In the genomic region with DNA sequence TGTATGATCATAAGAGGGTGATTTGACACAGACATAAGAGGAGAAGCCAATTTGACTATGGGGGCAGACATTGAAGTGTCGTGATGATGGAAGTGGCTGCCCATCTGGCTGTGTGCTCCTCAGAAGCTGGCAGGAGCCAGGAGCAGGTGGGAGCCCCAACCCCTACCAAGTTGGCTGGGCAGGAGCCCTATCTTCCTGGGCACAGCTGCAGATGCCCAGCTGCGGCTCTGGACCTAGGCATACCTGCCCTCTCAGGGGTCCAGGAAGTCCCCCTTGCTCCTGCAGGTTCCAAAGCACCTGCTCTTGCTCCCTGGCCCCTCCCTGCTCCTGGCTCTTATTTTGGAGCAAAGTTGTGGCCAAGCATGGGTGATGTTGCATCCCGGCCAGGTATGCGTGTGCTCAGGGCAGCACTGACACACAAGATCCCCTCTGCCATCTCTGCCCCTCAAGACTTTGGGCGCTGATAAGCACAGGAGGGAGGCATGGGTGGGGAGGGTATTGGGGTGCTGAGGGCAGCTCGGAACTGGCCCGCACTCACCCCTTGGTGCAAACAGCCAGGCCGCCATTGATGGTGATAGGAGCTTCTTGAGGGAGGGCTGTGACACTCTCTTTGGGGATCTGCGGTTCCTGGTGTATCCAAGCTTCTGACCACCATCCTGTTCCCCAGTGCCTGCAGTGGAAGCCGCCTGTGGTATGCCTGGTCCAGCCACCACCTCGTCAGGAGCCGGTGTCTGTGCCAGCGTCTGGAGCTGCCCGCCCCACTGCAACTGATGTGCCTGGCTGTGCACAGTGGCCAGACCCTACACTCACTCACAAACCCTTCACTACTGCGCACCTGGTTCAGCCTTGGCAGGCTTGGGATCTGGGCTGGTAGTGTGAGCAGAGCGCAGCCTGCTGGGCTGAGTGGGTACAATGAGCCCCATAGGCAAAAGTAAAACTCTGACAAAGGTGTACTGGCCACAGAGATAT, we compare ENCODE assay signal across 17 cellular contexts.
"Had no signal": no experiment of that assay in that cellular context is flagged by ENCODE, and none has a peak within 500 bp of the region (broad histone marks: within the 10 kb centered on the region; RNA-seq: fewer than 3 reads in every experiment).

No MANE protein-coding gene starts in this region.

- ATAC-seq: activated CD4-positive, alpha-beta T cell treated with anti-CD3 and anti-CD28 coated beads for 36 hours; activated CD8-positive, alpha-beta T cell treated with anti-CD3 and anti-CD28 coated beads for 36 hours; activated naive CD8-positive, alpha-beta T cell treated with anti-CD3 and anti-CD28 coated beads, Interleukin-2, amount 50 U/mL, for 24 hours; left lobe of liver; psoas muscle had no signal

- H3K4me1 ChIP-seq: heart left ventricle, psoas muscle, thyroid gland, vagina had no signal

- H3K27ac ChIP-seq: heart left ventricle, psoas muscle, thyroid gland, vagina, VCaP had no signal

- H3K4me3 ChIP-seq: heart left ventricle, psoas muscle, thyroid gland, vagina had no signal

- H3K36me3 ChIP-seq: heart left ventricle, thyroid gland, vagina had no signal

- DNase-seq: activated CD4-positive, alpha-beta T cell treated with anti-CD3 and anti-CD28 coated beads for 36 hours; activated CD8-positive, alpha-beta memory T cell treated with anti-CD3 and anti-CD28 coated beads, Interleukin-2, amount 50 U/mL, for 48 hours; activated CD8-positive, alpha-beta T cell treated with anti-CD3 and anti-CD28 coated beads for 36 hours; activated naive CD4-positive, alpha-beta T cell; activated naive CD8-positive, alpha-beta T cell treated with anti-CD3 and anti-CD28 coated beads, Interleukin-2, amount 50 U/mL, for 24 hours; effector CD4-positive, alpha-beta T cell; foreskin melanocyte; heart left ventricle; psoas muscle; stimulated activated CD4-positive, alpha-beta T cell treated with anti-CD3 and anti-CD28 coated beads, Interleukin-12 subunit alpha, Interleukin-12 subunit beta, amount 100 ng/mL, for 4 hours; stimulated activated CD4-positive, alpha-beta T cell treated with anti-CD3 and anti-CD28 coated beads, Interleukin-4, amount 100 ng/mL, for 1 hour; stimulated activated CD8-positive, alpha-beta memory T cell treated with anti-CD3 and anti-CD28 coated beads, Interleukin-4, amount 100 ng/mL, for 48 hours; T-helper 9 cell; thyroid gland had no signal

- H3K27me3 ChIP-seq: heart left ventricle, thyroid gland, vagina had no signal
